In genomic region chr7:100705753-100706671, GRCh38 we compare ENCODE assay signal across 8 cellular contexts.
DNase-seq lines count a peak whose midpoint lies in the region; ATAC-seq and TF ChIP-seq lines count a peak whose summit lies in the region.

TSS of gene POP7 (plus strand) at chr7:100706121. CDS start at chr7:100706831, 710 bp downstream.

- DNase-seq in AG09319 (ENCODE audit: extremely low read depth, low read depth) (peak; percentile 96), NCI-H446 treated with DMSO at 0.1 percent for 48 hours (lab: John Stamatoyannopoulos, UW) (peak; percentile 88), cerebellar cortex (ENCODE audit: low spot score) (peak; percentile 96), islet precursor cell (peak; percentile 99)
- peak; percentile 98 to 99 (median 98) for DNase-seq in stimulated activated CD4-positive, alpha-beta T cell treated with anti-CD3 and anti-CD28 coated beads, Interleukin-12 subunit alpha, Interleukin-12 subunit beta, amount 100 ng/mL, for 48 hours (ENCODE audit: low read depth in 2 of 3, low spot score in 1 of 3)

- peak; percentile 92 for ATAC-seq in GM19035 (IDR thresholded peaks at IDR 0.05; ENCODE audit: unreplicated experiment)
- peak; percentile 93 for ATAC-seq in HG03354 (IDR thresholded peaks at IDR 0.05; ENCODE audit: poor library complexity, severe bottlenecking, unreplicated experiment)
- peak; percentile 97 to 98 for ATAC-seq in activated CD4-positive, CD25-positive, alpha-beta regulatory T cell treated with anti-CD3 and anti-CD28 coated beads, Interleukin-2, amount 50 U/mL, for 24 hours

- TF ChIP-seq CTCF in AG09319 (IDR thresholded peaks at IDR 0.05; ENCODE audit: low read depth, low read length) = no peak

Comparison
In these comparisons a context has a peak if more than half of its experiments do, and no peak if none do; other contexts are left out.
1. Peak in every context shown above with its lines: DNase-seq and ATAC-seq.